21 cellular contexts compared by ENCODE assay signal in the genomic region with DNA sequence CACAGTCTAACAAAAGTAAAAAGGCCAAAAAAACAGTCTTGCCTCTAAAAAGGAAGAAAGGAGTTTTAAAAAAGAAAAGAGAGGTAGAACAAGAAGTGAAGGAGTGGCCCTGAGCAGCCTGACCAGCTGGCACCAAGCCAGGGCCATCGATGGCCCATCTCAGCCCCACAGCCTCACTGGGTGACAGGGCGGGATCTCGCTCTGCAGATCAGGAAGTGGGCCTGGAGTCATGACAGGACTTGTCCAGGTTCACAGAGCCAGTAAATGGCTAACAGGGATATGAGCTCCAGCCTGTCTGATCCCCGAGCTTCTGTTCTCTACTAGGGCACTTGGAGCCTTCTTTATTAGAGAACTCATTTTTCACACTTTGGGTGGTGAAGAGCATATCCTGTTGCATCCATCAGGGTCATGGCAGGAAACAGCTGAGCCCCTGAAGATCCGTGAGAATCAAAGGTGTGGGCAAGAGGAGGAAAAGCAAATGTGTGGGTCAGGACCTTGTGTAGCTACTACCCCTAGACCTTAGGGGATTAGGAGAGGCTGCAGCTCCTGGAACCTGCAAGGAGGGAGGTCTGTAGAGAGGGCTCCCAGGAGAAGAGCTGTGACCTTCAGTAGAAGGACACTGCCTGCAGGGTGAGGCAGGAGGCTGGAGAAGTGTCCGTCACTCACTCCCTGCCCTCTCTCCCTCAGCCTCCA.
DNase-seq lines count a peak whose midpoint lies in the region; ATAC-seq and TF ChIP-seq lines count a peak whose summit lies in the region.
"Had no signal": no experiment of that assay in that cellular context is flagged by ENCODE, and none has a peak within 500 bp of the region (broad histone marks: within the 10 kb centered on the region; RNA-seq: fewer than 3 reads in every experiment).

No MANE protein-coding gene starts in this region.

- H3K4me1 Mint-ChIP-seq in activated CD4-positive, alpha-beta T cell treated with anti-CD3 and anti-CD28 coated beads for 36 hours: no peaks in the 10 kb centered on the region
- H3K4me1 Mint-ChIP-seq: activated naive CD8-positive, alpha-beta T cell treated with anti-CD3 and anti-CD28 coated beads, Interleukin-2, amount 50 U/mL, for 24 hours; naive B cell; stimulated activated naive B cell treated with anti-CD40 and anti-IgM and Interleukin-4, amounts not matched to agents 10 μg/mL and 1 μg/mL and 100 μg/mL, for 72 hours had no signal

- ATAC-seq in heart left ventricle: no peak
- ATAC-seq in esophagus mucosa: peak; percentile 84
- no peak for ATAC-seq in GM19351 (IDR thresholded peaks at IDR 0.05; ENCODE audit: unreplicated experiment)
- ATAC-seq in activated CD4-positive, alpha-beta T cell treated with anti-CD3 and anti-CD28 coated beads for 36 hours: no peak
- ATAC-seq: activated CD8-positive, alpha-beta T cell treated with anti-CD3 and anti-CD28 coated beads, Interleukin-2, amount 10 ng/mL, durations not matched to agents 7 days and 5 days; activated naive CD8-positive, alpha-beta T cell treated with anti-CD3 and anti-CD28 coated beads, Interleukin-2, amount 50 U/mL, for 24 hours; left lung; stimulated activated naive B cell treated with anti-CD40 and anti-IgM and Interleukin-4, amounts not matched to agents 10 μg/mL and 1 μg/mL and 100 μg/mL, for 72 hours had no signal

- POLR2A ChIA-PET in activated CD4-positive, alpha-beta T cell treated with anti-CD3 and anti-CD28 coated beads for 36 hours (lab: Charles Lee): no interaction called here

- H3K27ac ChIP-seq in cardiac muscle cell: peak overlapping the region; percentile 70
- no peak overlapping the region for H3K27ac ChIP-seq in heart left ventricle
- H3K27ac ChIP-seq in Peyer's patch: no peak overlapping the region
- peak overlapping the region; percentile 31 for H3K27ac ChIP-seq in substantia nigra (ENCODE audit: low read depth, low read length, poor library complexity, severe bottlenecking)
- H3K27ac ChIP-seq: left lung had no signal

- intact Hi-C loops in heart left ventricle (cut with DNase I): loop anchor here in 1 of 10 donors (10.0 kb wide), 1 partner anchor 309 kb away; no protein-coding TSS in a partner anchor
- intact Hi-C loops in activated CD4-positive, alpha-beta T cell treated with anti-CD3 and anti-CD28 coated beads for 36 hours (cut with DNase I, micrococcal nuclease): no loop called here

- no peak overlapping the region for H3K4me3 Mint-ChIP-seq in activated CD4-positive, alpha-beta T cell treated with anti-CD3 and anti-CD28 coated beads for 36 hours
- H3K4me3 Mint-ChIP-seq: activated CD8-positive, alpha-beta T cell treated with anti-CD3 and anti-CD28 coated beads, Interleukin-2, amount 10 ng/mL, durations not matched to agents 7 days and 5 days; activated naive CD8-positive, alpha-beta T cell treated with anti-CD3 and anti-CD28 coated beads, Interleukin-2, amount 50 U/mL, for 24 hours; CD4-positive, alpha-beta T cell; stimulated activated naive B cell treated with anti-CD40 and anti-IgM and Interleukin-4, amounts not matched to agents 10 μg/mL and 1 μg/mL and 100 μg/mL, for 72 hours had no signal

- no peak for TF ChIP-seq POLR2A in heart left ventricle (IDR thresholded peaks at IDR 0.05)
- no peak for TF ChIP-seq POLR2A in Peyer's patch (IDR thresholded peaks at IDR 0.05)

- H3K4me1 ChIP-seq in cardiac muscle cell (ENCODE audit: low read depth): peaks cover 39% of the 10 kb centered on the region
- H3K4me1 ChIP-seq in heart left ventricle: peaks cover 0 to 11% (median 0%) of the 10 kb centered on the region in 12 donors
- no peaks in the 10 kb centered on the region for H3K4me1 ChIP-seq in Peyer's patch
- H3K4me1 ChIP-seq: A549, left lung had no signal

- CTCF ChIA-PET in activated CD4-positive, alpha-beta T cell treated with anti-CD3 and anti-CD28 coated beads for 36 hours (lab: Charles Lee): interaction anchor here (0.7 to 0.8 kb wide), 2 partner anchors 8 to 197 kb away, joined by 3 to 4 read pairs; no protein-coding TSS in a partner anchor

- no peaks in the 10 kb centered on the region for H3K9me3 Mint-ChIP-seq in activated CD4-positive, alpha-beta T cell treated with anti-CD3 and anti-CD28 coated beads for 36 hours (ENCODE audit: low read depth)
- H3K9me3 Mint-ChIP-seq: activated naive CD8-positive, alpha-beta T cell treated with anti-CD3 and anti-CD28 coated beads, Interleukin-2, amount 50 U/mL, for 24 hours; CD4-positive, alpha-beta T cell had no signal

- 28 to 37% (median 37%) methylated on average over 5 to 6 of the region's 6 CpGs for WGBS in heart left ventricle, 4 donors

- no peaks in the 10 kb centered on the region for H3K27me3 ChIP-seq in cardiac muscle cell
- peaks cover 0 to 27% (median 3%) of the 10 kb centered on the region in 9 donors for H3K27me3 ChIP-seq in heart left ventricle
- no peaks in the 10 kb centered on the region for H3K27me3 ChIP-seq in Peyer's patch

- H3K36me3 ChIP-seq in cardiac muscle cell: no peaks in the 10 kb centered on the region
- no peaks in the 10 kb centered on the region for H3K36me3 ChIP-seq in heart left ventricle
- no peaks in the 10 kb centered on the region for H3K36me3 ChIP-seq in Peyer's patch
- H3K36me3 ChIP-seq: left lung had no signal

- TF ChIP-seq CTCF in cardiac muscle cell (IDR thresholded peaks at IDR 0.05; ENCODE audit: low read depth, low read length) (no peak), heart left ventricle (IDR thresholded peaks at IDR 0.05) (no peak), Peyer's patch (IDR thresholded peaks at IDR 0.05) (no peak)

- H3K9me3 ChIP-seq in cardiac muscle cell (ENCODE audit: low read depth): no peaks in the 10 kb centered on the region
- no peaks in the 10 kb centered on the region for H3K9me3 ChIP-seq in heart left ventricle
- no peaks in the 10 kb centered on the region for H3K9me3 ChIP-seq in Peyer's patch
- H3K9me3 ChIP-seq: A549, left lung had no signal

- H3K36me3 Mint-ChIP-seq in activated CD4-positive, alpha-beta T cell treated with anti-CD3 and anti-CD28 coated beads for 36 hours (ENCODE audit: low read depth): no peaks in the 10 kb centered on the region
- H3K36me3 Mint-ChIP-seq: naive B cell; stimulated activated naive B cell treated with anti-CD40 and anti-IgM and Interleukin-4, amounts not matched to agents 10 μg/mL and 1 μg/mL and 100 μg/mL, for 72 hours had no signal

- H3K4me3 ChIP-seq in cardiac muscle cell: no peak overlapping the region
- no peak overlapping the region for H3K4me3 ChIP-seq in heart left ventricle
- no peak overlapping the region for H3K4me3 ChIP-seq in Peyer's patch
- H3K4me3 ChIP-seq: A549, left lung had no signal

- H3K27ac Mint-ChIP-seq in activated CD4-positive, alpha-beta T cell treated with anti-CD3 and anti-CD28 coated beads for 36 hours: no peak overlapping the region
- H3K27ac Mint-ChIP-seq: activated CD8-positive, alpha-beta T cell treated with anti-CD3 and anti-CD28 coated beads, Interleukin-2, amount 10 ng/mL, durations not matched to agents 7 days and 5 days; activated naive CD8-positive, alpha-beta T cell treated with anti-CD3 and anti-CD28 coated beads, Interleukin-2, amount 50 U/mL, for 24 hours; CD4-positive, alpha-beta T cell; stimulated activated naive B cell treated with anti-CD40 and anti-IgM and Interleukin-4, amounts not matched to agents 10 μg/mL and 1 μg/mL and 100 μg/mL, for 72 hours had no signal

- DNase-seq in cardiac muscle cell (ENCODE audit: low read depth in 1 of 2, low spot score in 1 of 2) (peak in 1 of 2 donors; percentile 56), heart left ventricle (no peak), Peyer's patch (peak in 2 of 3 donors; percentile 48 to 64), substantia nigra (lab: John Stamatoyannopoulos, UW) (no peak), NCI-H1092 treated with DMSO at 0.1 percent for 48 hours (lab: John Stamatoyannopoulos, UW) (no peak)
- DNase-seq in activated CD4-positive, alpha-beta T cell treated with anti-CD3 and anti-CD28 coated beads for 36 hours: no peak
- DNase-seq: activated CD8-positive, alpha-beta T cell treated with anti-CD3 and anti-CD28 coated beads, Interleukin-2, amount 10 ng/mL, durations not matched to agents 7 days and 5 days; activated naive CD8-positive, alpha-beta T cell treated with anti-CD3 and anti-CD28 coated beads, Interleukin-2, amount 50 U/mL, for 24 hours; CD4-positive, alpha-beta T cell; central memory CD4-positive, alpha-beta T cell; DND-41; Karpas-422; left lung; naive B cell; NCI-H1436 treated with DMSO at 0.1 percent for 48 hours; posterior cingulate gyrus; stimulated activated CD4-positive, alpha-beta T cell treated with anti-CD3 and anti-CD28 coated beads, Interleukin-12 subunit alpha, Interleukin-12 subunit beta, amount 100 ng/mL, for 4 hours; stimulated activated naive B cell treated with anti-CD40 and anti-IgM and Interleukin-4, amounts not matched to agents 10 μg/mL and 1 μg/mL and 100 μg/mL, for 72 hours had no signal

- H3K27me3 Mint-ChIP-seq in activated CD4-positive, alpha-beta T cell treated with anti-CD3 and anti-CD28 coated beads for 36 hours: peaks cover 5% of the 10 kb centered on the region
- H3K27me3 Mint-ChIP-seq: activated naive CD8-positive, alpha-beta T cell treated with anti-CD3 and anti-CD28 coated beads, Interleukin-2, amount 50 U/mL, for 24 hours; CD4-positive, alpha-beta T cell had no signal

Comparison
In these comparisons a context has a peak if more than half of its experiments do, and no peak if none do; other contexts are left out.
1. H3K27ac ChIP-seq: peak in cardiac muscle cell (single experiment) and substantia nigra (single experiment); none in heart left ventricle (0 of 12) and Peyer's patch (0 of 4).
2. DNase-seq: peak in Peyer's patch (2 of 3); none in heart left ventricle (0 of 5), substantia nigra (0 of 49), NCI-H1092 treated with DMSO at 0.1 percent for 48 hours (single experiment) and activated CD4-positive, alpha-beta T cell treated with anti-CD3 and anti-CD28 coated beads for 36 hours (single experiment).